In the genomic region with DNA sequence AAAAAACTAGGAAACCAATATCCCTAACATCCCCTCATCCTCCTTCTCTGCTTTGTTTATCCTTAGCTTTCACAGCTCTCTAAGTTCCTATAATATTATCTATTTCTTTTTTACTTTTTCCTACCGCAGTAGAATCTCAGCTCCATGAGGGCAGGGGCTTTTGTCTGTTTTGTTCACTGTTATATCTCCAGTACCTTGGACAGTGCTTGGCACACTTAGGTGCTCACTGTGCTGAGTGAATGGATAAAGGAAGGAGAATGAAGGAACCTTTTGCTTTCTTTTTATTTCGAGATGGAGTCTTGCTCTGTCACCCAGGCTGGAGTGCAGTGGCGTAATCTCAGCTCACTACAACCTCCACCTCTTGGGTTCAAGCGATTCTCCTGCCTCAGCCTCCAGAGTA, we compare ENCODE assay signal across 3 cellular contexts.
TF ChIP-seq lines count a peak whose summit lies in the region.

No MANE protein-coding gene starts in this region.

TF ChIP-seq in A549, 52 proteins besides CTCF, POLR2A, EP300 and RAD21:
- TF ChIP-seq REST (IDR thresholded peaks at IDR 0.05): peak; percentile 58; the same call in 1 of the 2 replicates

TF ChIP-seq in HCT116, 20 proteins besides CTCF, POLR2A, EP300 and RAD21:
- peak; percentile 45 for TF ChIP-seq REST (IDR thresholded peaks at IDR 0.05; ENCODE audit: low read depth)
TF ChIP-seq in HCT116: peak in this region for 1; not testable (repeated sequence) for 19.

TF ChIP-seq in HepG2, 621 proteins besides CTCF, POLR2A, EP300 and RAD21:
- peak; percentile 93 for TF ChIP-seq MIER2 (CRISPR knock-in tag; IDR thresholded peaks at IDR 0.05)
- peak; percentile 27 to 87 for TF ChIP-seq REST (IDR thresholded peaks at IDR 0.05; ENCODE audit: borderline replicate concordance in 1 of 2, low read depth in 1 of 2, low read length in 2 of 2)
TF ChIP-seq in HepG2: peak in this region for 2; not testable (repeated sequence) for 619.
